Comparison of ENCODE assay signal across 8 cellular contexts in the genomic region with DNA sequence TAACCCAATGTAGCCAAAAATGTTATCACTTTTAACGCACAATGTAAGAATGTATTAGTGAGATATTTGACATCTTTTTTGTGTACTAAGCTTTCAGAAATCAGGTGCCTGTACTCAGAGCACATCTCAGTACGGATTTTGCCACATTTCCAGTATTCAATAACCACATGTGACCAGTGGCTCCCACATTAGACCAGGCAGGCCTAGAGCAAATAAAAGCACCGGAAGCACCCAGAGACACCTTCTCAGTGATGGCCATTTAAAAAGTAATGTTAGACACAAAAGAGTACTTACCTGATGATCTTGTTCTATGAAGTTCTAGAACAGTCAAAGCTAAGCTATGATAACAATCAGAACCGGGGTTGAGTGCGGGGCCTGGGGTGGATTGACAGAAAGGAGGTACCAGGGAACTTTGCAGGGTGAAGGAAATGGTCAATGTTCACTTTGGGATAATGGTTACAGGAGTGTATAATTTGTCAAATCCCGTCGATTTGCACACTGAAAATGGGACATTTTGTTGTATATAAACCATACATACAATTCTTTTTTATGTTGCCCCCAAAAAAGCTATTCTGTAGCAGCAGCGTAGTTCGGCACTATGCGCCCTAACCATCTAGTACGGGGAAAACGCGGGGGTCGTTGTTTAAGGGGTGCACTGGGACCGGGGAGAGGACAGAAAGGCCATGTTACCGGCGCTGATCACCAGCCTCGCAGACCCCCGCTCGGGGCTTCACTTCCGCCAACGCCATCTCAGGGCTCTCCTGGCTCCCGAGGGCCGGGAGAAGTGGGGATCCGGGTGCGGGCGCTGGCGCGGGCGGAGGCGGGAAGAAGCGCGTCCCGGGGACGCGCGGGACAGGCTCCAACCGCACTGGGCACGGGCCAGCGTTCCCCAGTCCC.
DNase-seq lines count a peak whose midpoint lies in the region; ATAC-seq and TF ChIP-seq lines count a peak whose summit lies in the region.

No MANE protein-coding gene starts in this region.

- TF ChIP-seq CTCF in AG04449 (IDR thresholded peaks at IDR 0.05; ENCODE audit: insufficient read depth, low read length, missing control alignments): no peak

- H3K9me3 Mint-ChIP-seq in stimulated activated memory B cell treated with anti-CD40 and anti-IgM and Interleukin-4, amounts not matched to agents 10 μg/mL and 1 μg/mL and 100 μg/mL, for 72 hours: no peaks in the 10 kb centered on the region

- peak overlapping the region; percentile 65 for H3K4me3 ChIP-seq in AG04449 (ENCODE audit: low read depth, low read length)
- peak overlapping the region; percentile 88 for H3K4me3 ChIP-seq in adipocyte (ENCODE audit: low read length)

- CTCF ChIA-PET in AG04449 (lab: Yijun Ruan, JAX): interaction anchor here (1.4 kb wide), 1 partner anchor 335 kb away, joined by 4 read pairs; no protein-coding TSS in a partner anchor

- DNase-seq in AG04449 (ENCODE audit: low read depth, low spot score) (no peak), adipocyte (ENCODE audit: low read depth) (peak; percentile 10), inferior parietal cortex (ENCODE audit: extremely low spot score) (peak; percentile 2), NCI-H446 (lab: John Stamatoyannopoulos, UW) (no peak), NOMO-1 treated with dmso at 0.1 percent for 144 hours (lab: John Stamatoyannopoulos, UW; ENCODE audit: unreplicated experiment) (no peak)

- peak overlapping the region; percentile 86 for H3K9ac ChIP-seq in adipocyte (ENCODE audit: low read length)

- no peaks in the 10 kb centered on the region for H3K27me3 Mint-ChIP-seq in stimulated activated memory B cell treated with anti-CD40 and anti-IgM and Interleukin-4, amounts not matched to agents 10 μg/mL and 1 μg/mL and 100 μg/mL, for 72 hours

- POLR2A ChIA-PET in AG04449 (lab: Yijun Ruan, JAX): no interaction called here

- H3K36me3 ChIP-seq in adipocyte (ENCODE audit: control insufficient read depth, insufficient read depth, low read length, severe bottlenecking): peaks cover 4% of the 10 kb centered on the region

- peaks cover 17% of the 10 kb centered on the region for H3K4me1 Mint-ChIP-seq in stimulated activated memory B cell treated with anti-CD40 and anti-IgM and Interleukin-4, amounts not matched to agents 10 μg/mL and 1 μg/mL and 100 μg/mL, for 72 hours

- H3K27me3 ChIP-seq in adipocyte (replicated peaks; ENCODE audit: control insufficient read depth, insufficient read depth, low read length): no peaks in the 10 kb centered on the region

- no peak for TF ChIP-seq POLR2A in GM18505 (IDR thresholded peaks at IDR 0.05; ENCODE audit: borderline replicate concordance, extremely low read depth, insufficient read depth, insufficient read length)

- ATAC-seq in GM18505 (IDR thresholded peaks at IDR 0.05; ENCODE audit: unreplicated experiment): peak; percentile 13
- peak; percentile 24 for ATAC-seq in HG03354 (IDR thresholded peaks at IDR 0.05; ENCODE audit: poor library complexity, severe bottlenecking, unreplicated experiment)
- ATAC-seq in stimulated activated memory B cell treated with anti-CD40 and anti-IgM and Interleukin-4, amounts not matched to agents 10 μg/mL and 1 μg/mL and 100 μg/mL, for 72 hours: no peak

- H3K27ac Mint-ChIP-seq in stimulated activated memory B cell treated with anti-CD40 and anti-IgM and Interleukin-4, amounts not matched to agents 10 μg/mL and 1 μg/mL and 100 μg/mL, for 72 hours: peak overlapping the region; percentile 87

- H3K36me3 Mint-ChIP-seq in stimulated activated memory B cell treated with anti-CD40 and anti-IgM and Interleukin-4, amounts not matched to agents 10 μg/mL and 1 μg/mL and 100 μg/mL, for 72 hours: no peaks in the 10 kb centered on the region

- peak overlapping the region; percentile 87 for H3K4me3 Mint-ChIP-seq in stimulated activated memory B cell treated with anti-CD40 and anti-IgM and Interleukin-4, amounts not matched to agents 10 μg/mL and 1 μg/mL and 100 μg/mL, for 72 hours

- H3K9me3 ChIP-seq in adipocyte (ENCODE audit: control insufficient read depth, low read length): no peaks in the 10 kb centered on the region

- H3K4me1 ChIP-seq in adipocyte (ENCODE audit: control insufficient read depth, insufficient read depth, low read length): no peaks in the 10 kb centered on the region

Comparison
In these comparisons a context has a peak if more than half of its experiments do, and no peak if none do; other contexts are left out.
1. DNase-seq: peak in adipocyte (single experiment) and inferior parietal cortex (single experiment); none in AG04449 (single experiment), NCI-H446 (0 of 2) and NOMO-1 treated with dmso at 0.1 percent for 144 hours (single experiment).